Comparison of ENCODE assay signal across 9 cellular contexts in genomic region chr22:50469377-50470305, GRCh38. TPM values are rescaled to one million over a fixed set of nuclear protein-coding genes. Genes with fewer than 3 reads are reported as not detected.
DNase-seq lines count a peak whose midpoint lies in the region; ATAC-seq, FAIRE-seq and TF ChIP-seq lines count a peak whose summit lies in the region.
"Had no signal": no experiment of that assay in that cellular context is flagged by ENCODE, and none has a peak within 500 bp of the region (broad histone marks: within the 10 kb centered on the region; RNA-seq: fewer than 3 reads in every experiment).

No MANE protein-coding gene starts in this region.

- H3K36me3 ChIP-seq in small intestine (ENCODE audit: control insufficient read depth in 2 of 2, insufficient read depth in 2 of 2, low read length in 2 of 2) (peaks cover 13 to 28% of the 10 kb centered on the region in 2 donors), vagina (peaks cover 0 to 35% of the 10 kb centered on the region in 2 donors)

- H3K27me3 ChIP-seq in small intestine (ENCODE audit: control insufficient read depth in 2 of 2, insufficient read depth in 2 of 2, low read length in 2 of 2) (no peaks in the 10 kb centered on the region), vagina (no peaks in the 10 kb centered on the region)

- peak; percentile 70 for DNase-seq in NCI-H2196 (lab: John Stamatoyannopoulos, UW; ENCODE audit: unreplicated experiment)
- DNase-seq in activated CD4-positive, alpha-beta T cell treated with anti-CD3 and anti-CD28 coated beads, Interleukin-2, amount 50 U/mL, for 4 hours = peak; percentile 94
- DNase-seq in effector CD4-positive, alpha-beta T cell = peak; percentile 96
- DNase-seq in small intestine = peak; percentile 88
- no peak for DNase-seq in NCI-H187 treated with DMSO at 0.1 percent for 48 hours (lab: John Stamatoyannopoulos, UW)
- no peak for DNase-seq in vagina (ENCODE audit: extremely low spot score in 2 of 2)

- H3K27ac ChIP-seq in small intestine (ENCODE audit: low read depth in 1 of 2, low read length in 1 of 2) (peak overlapping the region; percentile 64 to 95), vagina (no peak overlapping the region)

- no peak for TF ChIP-seq POLR2A in vagina (IDR thresholded peaks at IDR 0.05)

- H3K9me3 ChIP-seq in small intestine (ENCODE audit: control insufficient read depth, low read depth) (no peaks in the 10 kb centered on the region), vagina (no peaks in the 10 kb centered on the region)

- intact Hi-C loops in vagina (cut with DNase I) = no loop called here

- no peak for TF ChIP-seq CTCF in vagina (IDR thresholded peaks at IDR 0.05)

- 10 to 32% (median 15%) methylated on average over 19 to 25 of the region's 25 CpGs for WGBS in small intestine, 3 donors

- peak; percentile 38 for ATAC-seq in GM18861 (IDR thresholded peaks at IDR 0.05; ENCODE audit: unreplicated experiment)
- ATAC-seq in HG02870 (IDR thresholded peaks at IDR 0.05; ENCODE audit: unreplicated experiment) = peak; percentile 37

- peaks cover 10 to 26% of the 10 kb centered on the region in 2 donors for H3K4me1 ChIP-seq in small intestine (ENCODE audit: control insufficient read depth in 2 of 2, insufficient read depth in 1 of 2, low read depth in 1 of 2, low read length in 1 of 2)
- H3K4me1 ChIP-seq in vagina = peaks cover 65% of the 10 kb centered on the region

- FAIRE-seq in small intestine (lab: Jason Lieb, UNC) = no peak
- FAIRE-seq: frontal cortex had no signal

- H3K4me3 ChIP-seq in small intestine (ENCODE audit: low read depth in 1 of 2, low read length in 2 of 2) = peak overlapping the region in 1 of 2 donors; percentile 18
- H3K4me3 ChIP-seq in vagina = no peak overlapping the region

RNA-seq across cellular contexts. Expression of gene SBF1, which starts 5.2 kb away (rescaled TPM):
- 10 to 100 TPM; 27.3 to 43.7 (median 38.0) TPM for polyA plus RNA-seq in small intestine
- 37.3 TPM for total RNA-seq in vagina

RNA-seq across cellular contexts. Expression of gene ADM2, which starts 11.7 kb away (rescaled TPM):
- 10 to 100 TPM in 1 of 3 donors, 1 to 10 TPM in 2; 2.2 to 13.9 (median 3.5) TPM for polyA plus RNA-seq in small intestine
- total RNA-seq in vagina = not detected
- total RNA-seq: frontal cortex had no signal

RNA-seq across cellular contexts. Expression of gene MIOX, which starts 17.0 kb away (rescaled TPM):
- polyA plus RNA-seq in small intestine = under 1 TPM in 1 of 3 donors, not detected in 2; 0.28 TPM
- total RNA-seq in vagina = not detected
- total RNA-seq: frontal cortex had no signal

RNA-seq across cellular contexts. Expression of gene LMF2, which starts 37.9 kb away (rescaled TPM):
- 10 to 100 TPM; 37.8 to 52.8 (median 51.2) TPM for polyA plus RNA-seq in small intestine
- 57.0 TPM for total RNA-seq in vagina

RNA-seq across cellular contexts. Expression of gene NCAPH2, which starts 38.4 kb away (rescaled TPM):
- 10 to 100 TPM; 39.4 to 45.9 (median 40.3) TPM for polyA plus RNA-seq in small intestine
- 45.7 TPM for total RNA-seq in vagina

Comparison
In these comparisons a context has a peak if more than half of its experiments do, and no peak if none do; other contexts are left out.
1. DNase-seq: peak in NCI-H2196 (single experiment), activated CD4-positive, alpha-beta T cell treated with anti-CD3 and anti-CD28 coated beads, Interleukin-2, amount 50 U/mL, for 4 hours (2 of 2), effector CD4-positive, alpha-beta T cell (single experiment) and small intestine (single experiment); none in NCI-H187 treated with DMSO at 0.1 percent for 48 hours (single experiment) and vagina (0 of 2).